14 cellular contexts compared by ENCODE assay signal in the genomic region with DNA sequence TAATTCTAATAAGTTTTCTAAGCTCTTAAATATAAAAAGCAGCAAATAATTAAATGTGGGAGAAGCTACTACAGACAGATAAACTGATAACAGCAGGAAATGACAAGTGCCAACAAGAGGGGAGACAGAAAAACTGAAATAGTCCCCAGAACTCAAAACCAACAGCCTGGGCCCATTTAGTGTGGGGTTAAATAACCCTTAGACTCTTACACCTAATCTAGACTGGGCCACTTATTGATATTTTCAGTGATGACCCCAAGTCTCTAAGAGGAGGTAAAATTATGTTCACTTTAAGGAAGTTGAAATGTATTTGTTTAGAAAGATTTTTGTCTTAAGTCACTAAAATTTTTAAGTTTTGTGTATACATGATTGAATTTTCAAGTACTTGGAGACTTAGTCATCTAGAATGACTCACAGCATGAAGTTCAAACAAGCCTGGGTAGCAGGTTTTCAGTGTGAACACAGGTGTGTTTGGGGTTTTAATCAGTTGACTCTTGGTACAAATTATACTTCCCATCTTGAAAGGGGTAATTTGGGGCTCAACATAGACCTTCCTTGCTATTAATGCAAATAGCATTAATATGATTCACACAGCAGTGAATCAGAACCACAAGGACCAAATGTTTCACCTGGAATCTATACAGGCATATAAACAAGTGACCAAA. TPM values are rescaled to one million over a fixed set of nuclear protein-coding genes. Genes with fewer than 3 reads are reported as not detected.
A peak's percentile ranks its signal among the peaks of the same experiment; 100 is the strongest.
DNase-seq lines count a peak whose midpoint lies in the region; ATAC-seq and TF ChIP-seq lines count a peak whose summit lies in the region.
"Had no signal": no experiment of that assay in that cellular context is flagged by ENCODE, and none has a peak within 500 bp of the region (broad histone marks: within the 10 kb centered on the region; RNA-seq: fewer than 3 reads in every experiment).

No MANE protein-coding gene starts in this region.

- H3K4me3 ChIP-seq in epithelial cell of esophagus (ENCODE audit: low read length) = no peak overlapping the region
- H3K4me3 ChIP-seq in smooth muscle cell = no peak overlapping the region
- no peak overlapping the region for H3K4me3 ChIP-seq in Karpas-422 (ENCODE audit: low read length)
- H3K4me3 ChIP-seq: cardiac muscle cell, esophagus squamous epithelium, left ventricle myocardium inferior, tibial artery had no signal

- ATAC-seq in HG02840 (IDR thresholded peaks at IDR 0.05; ENCODE audit: low FRiP score, unreplicated experiment) = no peak

- no peaks in the 10 kb centered on the region for H3K36me3 ChIP-seq in smooth muscle cell (ENCODE audit: low read depth)
- peaks cover 6% of the 10 kb centered on the region; the same call in 1 of the 2 replicates for H3K36me3 ChIP-seq in Karpas-422 (ENCODE audit: insufficient read depth, low read length)
- H3K36me3 ChIP-seq: cardiac muscle cell, esophagus squamous epithelium, left ventricle myocardium inferior, tibial artery had no signal

- no peaks in the 10 kb centered on the region for H3F3A ChIP-seq in smooth muscle cell (ENCODE audit: low read depth)

- no peaks in the 10 kb centered on the region for H3K9me3 ChIP-seq in smooth muscle cell (replicated peaks; ENCODE audit: low read depth)
- no peaks in the 10 kb centered on the region for H3K9me3 ChIP-seq in Karpas-422 (ENCODE audit: low read length)
- H3K9me3 ChIP-seq: esophagus squamous epithelium, left ventricle myocardium inferior, tibial artery had no signal

- H3K27me3 ChIP-seq in smooth muscle cell (ENCODE audit: low read depth) (no peaks in the 10 kb centered on the region), Karpas-422 (ENCODE audit: low read length) (no peaks in the 10 kb centered on the region)
- H3K27me3 ChIP-seq: cardiac muscle cell, esophagus squamous epithelium, tibial artery had no signal

- H4K20me1 ChIP-seq in smooth muscle cell (ENCODE audit: low read depth) (no peaks in the 10 kb centered on the region), Karpas-422 (ENCODE audit: insufficient read depth, low read depth, low read length) (no peaks in the 10 kb centered on the region)

- peak overlapping the region; percentile 38 for H3K4me2 ChIP-seq in smooth muscle cell
- no peak overlapping the region for H3K4me2 ChIP-seq in Karpas-422 (ENCODE audit: low read depth, low read length, poor library complexity, severe bottlenecking)

- peak overlapping the region; percentile 85 for H3K27ac ChIP-seq in smooth muscle cell (ENCODE audit: low read depth)
- H3K27ac ChIP-seq in Karpas-422 (ENCODE audit: low read length) = no peak overlapping the region
- H3K27ac ChIP-seq: cardiac muscle cell, left ventricle myocardium inferior, tibial artery had no signal

- H3K4me1 ChIP-seq in smooth muscle cell (ENCODE audit: low read depth) (no peaks in the 10 kb centered on the region), Karpas-422 (ENCODE audit: low read length) (peaks cover 7% of the 10 kb centered on the region)
- H3K4me1 ChIP-seq: left ventricle myocardium inferior, tibial artery had no signal

- DNase-seq in NCI-H748 (lab: John Stamatoyannopoulos, UW; ENCODE audit: unreplicated experiment) (peak; percentile 60), NCI-H748 treated with DMSO at 0.1 percent for 48 hours (lab: John Stamatoyannopoulos, UW) (no peak), NCI-H69 (lab: John Stamatoyannopoulos, UW) (peak; percentile 84), epithelial cell of esophagus (ENCODE audit: low read depth) (peak; percentile 92), smooth muscle cell (lab: John Stamatoyannopoulos, UW; ENCODE audit: unreplicated experiment) (no peak), Karpas-422 (no peak), NCI-H2107 treated with DMSO at 0.1 percent for 48 hours (lab: John Stamatoyannopoulos, UW; ENCODE audit: unreplicated experiment) (no peak)
- DNase-seq: esophagus squamous epithelium, Kasumi-1, left ventricle myocardium inferior, tibial artery had no signal

- H3K79me2 ChIP-seq in smooth muscle cell (ENCODE audit: low read depth) (no peaks in the 10 kb centered on the region), Karpas-422 (ENCODE audit: low read length) (no peaks in the 10 kb centered on the region)

- no peak overlapping the region for H2AFZ ChIP-seq in smooth muscle cell (ENCODE audit: low read depth)
- no peak overlapping the region for H2AFZ ChIP-seq in Karpas-422 (ENCODE audit: low read length)

- TF ChIP-seq CTCF in epithelial cell of esophagus (IDR thresholded peaks at IDR 0.05; ENCODE audit: insufficient read depth, low read depth, low read length, missing control alignments) = no peak
- no peak for TF ChIP-seq CTCF in smooth muscle cell (IDR thresholded peaks at IDR 0.05; ENCODE audit: borderline replicate concordance, insufficient read depth, poor library complexity, severe bottlenecking)

- no peak overlapping the region for H3K9ac ChIP-seq in smooth muscle cell (ENCODE audit: low read depth)
- no peak overlapping the region for H3K9ac ChIP-seq in Karpas-422 (ENCODE audit: low read length)

- no peaks in the 10 kb centered on the region for H3K9me2 ChIP-seq in Karpas-422 (replicated peaks; ENCODE audit: insufficient read depth, low read length)

RNA-seq across cellular contexts. Expression of gene MYO3B, which starts 54.9 kb away (rescaled TPM):
- 1.3 and 3.1 TPM in 2 replicates for total RNA-seq in smooth muscle cell
- 0.47 and 1.3 TPM in 2 replicates for polyA plus RNA-seq in smooth muscle cell
- 4.4 and 5.0 TPM in 2 replicates for total RNA-seq in Karpas-422 (2014; rRNA removed; shearing (Covaris generic); ENCODE audit: low replicate concordance)
- total RNA-seq: cardiac muscle cell, neural crest cell had no signal
- polyA plus RNA-seq: cardiac muscle cell had no signal

Comparison
In these comparisons a context has a peak if more than half of its experiments do, and no peak if none do; other contexts are left out.
1. DNase-seq: peak in NCI-H748 (single experiment), NCI-H69 (single experiment) and epithelial cell of esophagus (single experiment); none in NCI-H748 treated with DMSO at 0.1 percent for 48 hours (single experiment), smooth muscle cell (single experiment), Karpas-422 (single experiment) and NCI-H2107 treated with DMSO at 0.1 percent for 48 hours (single experiment).